In genomic region chr2:55010149-55010591, GRCh38 we compare ENCODE assay signal across 8 cellular contexts. TPM values are rescaled to one million over a fixed set of nuclear protein-coding genes. Genes with fewer than 3 reads are reported as not detected.
A peak's percentile ranks its signal among the peaks of the same experiment; 100 is the strongest.
DNase-seq lines count a peak whose midpoint lies in the region; ATAC-seq and TF ChIP-seq lines count a peak whose summit lies in the region.

No MANE protein-coding gene starts in this region.

- peak in 2 of 3 donors; percentile 78 to 81 for TF ChIP-seq POLR2A in body of pancreas (IDR thresholded peaks at IDR 0.05)

- DNase-seq in CD8-positive, alpha-beta T cell, result peak; percentile 7 to 61 (median 44)
- DNase-seq in body of pancreas (peak; percentile 69 to 87 (median 79)), kidney glomerular epithelial cell (lab: John Stamatoyannopoulos, UW) (peak; percentile 39), HuH-7 (ENCODE audit: low spot score) (no peak)
- peak; percentile 24 for DNase-seq in stimulated activated CD4-positive, alpha-beta T cell treated with anti-CD3 and anti-CD28 coated beads, Interleukin-4, amount 100 ng/mL, for 24 hours

- peak; percentile 95 for ATAC-seq in CD8-positive, alpha-beta T cell
- ATAC-seq in GM19395 (IDR thresholded peaks at IDR 0.05; ENCODE audit: unreplicated experiment) (peak; percentile 93), HG03439 (IDR thresholded peaks at IDR 0.05; ENCODE audit: unreplicated experiment) (peak; percentile 85), SK-N-SH treated with all-trans-retinoic acid at 6 μM for 48 hours (peak; percentile 49), body of pancreas (peak; percentile 88)

- WGBS in body of pancreas, 2 donors, result 0 to 1% methylated on average over 5 of the region's 5 CpGs

- peaks cover 77% of the 10 kb centered on the region for H3K4me1 Mint-ChIP-seq in CD8-positive, alpha-beta T cell (ENCODE audit: low read depth)

- H3K27me3 ChIP-seq in CD8-positive, alpha-beta T cell (ENCODE audit: insufficient read depth, low read length), result no peaks in the 10 kb centered on the region
- H3K27me3 ChIP-seq in body of pancreas, result no peaks in the 10 kb centered on the region

- H3K4me3 Mint-ChIP-seq in CD8-positive, alpha-beta T cell, result peak overlapping the region; percentile 93

- no peaks in the 10 kb centered on the region for H3K27me3 Mint-ChIP-seq in CD8-positive, alpha-beta T cell (ENCODE audit: low read depth)

- no peaks in the 10 kb centered on the region for H3K36me3 ChIP-seq in CD8-positive, alpha-beta T cell (ENCODE audit: insufficient read depth, low read length)
- no peaks in the 10 kb centered on the region for H3K36me3 ChIP-seq in body of pancreas (replicated peaks in 1 of 2; ENCODE audit: insufficient read depth in 1 of 2, low read depth in 2 of 2)

- peaks cover 4% of the 10 kb centered on the region for H3K36me3 Mint-ChIP-seq in CD8-positive, alpha-beta T cell

- H3K4me3 ChIP-seq in CD8-positive, alpha-beta T cell (ENCODE audit: low read depth, low read length), result peak overlapping the region; percentile 24
- H3K4me3 ChIP-seq in body of pancreas, result peak overlapping the region in 1 of 2 donors; percentile 0

- no peaks in the 10 kb centered on the region for H3K9me3 ChIP-seq in CD8-positive, alpha-beta T cell (ENCODE audit: low read length)
- no peaks in the 10 kb centered on the region for H3K9me3 ChIP-seq in body of pancreas

- H3K27ac Mint-ChIP-seq in CD8-positive, alpha-beta T cell, result peak overlapping the region; percentile 95

- H3K9me3 Mint-ChIP-seq in CD8-positive, alpha-beta T cell, result no peaks in the 10 kb centered on the region

- TF ChIP-seq CTCF in CD8-positive, alpha-beta T cell (IDR thresholded peaks at IDR 0.05), result no peak
- TF ChIP-seq CTCF in body of pancreas (IDR thresholded peaks at IDR 0.05), result no peak

- peaks cover 61% of the 10 kb centered on the region for H3K4me1 ChIP-seq in CD8-positive, alpha-beta T cell (ENCODE audit: insufficient read depth, low read length)
- H3K4me1 ChIP-seq in body of pancreas, result peaks cover 71% of the 10 kb centered on the region

- peak overlapping the region; percentile 40 for H3K27ac ChIP-seq in CD8-positive, alpha-beta T cell (ENCODE audit: low read depth, low read length)
- peak overlapping the region; percentile 5 to 76 (median 75) for H3K27ac ChIP-seq in body of pancreas

- POLR2A ChIA-PET in CD8-positive, alpha-beta T cell (lab: Charles Lee), result interaction anchor here (0.6 to 2.7 kb wide), 5 partner anchors 15 to 404 kb away, joined by 3 to 15 read pairs (median 3); partner anchors contain the start of genes CLHC1, RPS27A and RTN4

- intact Hi-C loops in CD8-positive, alpha-beta T cell (cut with DNase I, micrococcal nuclease), result loop anchor here (5.0 to 10.0 kb wide), 6 partner anchors 37 to 343 kb away; partner anchors contain the start of gene EML6 (in 2 of the 2)
- intact Hi-C loops in body of pancreas (cut with DNase I), result no loop called here

- CTCF ChIA-PET in CD8-positive, alpha-beta T cell (lab: Charles Lee), result interaction anchor here (1.1 to 8.9 kb wide), 6 partner anchors 16 to 165 kb away, joined by 3 to 106 read pairs (median 4); partner anchors contain the start of gene RTN4

TF ChIP-seq in SK-N-SH treated with all-trans-retinoic acid at 6 μM for 48 hours, 23 proteins besides CTCF, POLR2A, EP300 and RAD21:
- TF ChIP-seq ZNF8 (CRISPR knock-in tag; IDR thresholded peaks at IDR 0.05), result no peak
- no peak for TF ChIP-seq ISL1 (CRISPR knock-in tag; IDR thresholded peaks at IDR 0.05)
- no peak for TF ChIP-seq PPARA (CRISPR knock-in tag; IDR thresholded peaks at IDR 0.05; ENCODE audit: borderline replicate concordance)
- TF ChIP-seq RARB (CRISPR knock-in tag; IDR thresholded peaks at IDR 0.05), result no peak
- TF ChIP-seq PATZ1 (CRISPR knock-in tag; IDR thresholded peaks at IDR 0.05; ENCODE audit: borderline replicate concordance), result no peak
- no peak for TF ChIP-seq ZNF70 (CRISPR knock-in tag; IDR thresholded peaks at IDR 0.05)
- no peak for TF ChIP-seq ESRRG (CRISPR knock-in tag; IDR thresholded peaks at IDR 0.05)
- TF ChIP-seq OSR1 (CRISPR knock-in tag; IDR thresholded peaks at IDR 0.05), result no peak
- no peak for TF ChIP-seq BACH2 (CRISPR knock-in tag; IDR thresholded peaks at IDR 0.05; ENCODE audit: borderline replicate concordance)
- TF ChIP-seq ZFP30 (CRISPR knock-in tag; IDR thresholded peaks at IDR 0.05), result no peak

RNA-seq across cellular contexts. Expression of gene RTN4, which starts 40.1 kb away (rescaled TPM):
- total RNA-seq in CD8-positive, alpha-beta T cell, result 10 to 100 TPM; 79.7 to 81.7 TPM
- total RNA-seq in body of pancreas, result 100 to 1,000 TPM; 112 to 215 TPM
